In the genomic region with DNA sequence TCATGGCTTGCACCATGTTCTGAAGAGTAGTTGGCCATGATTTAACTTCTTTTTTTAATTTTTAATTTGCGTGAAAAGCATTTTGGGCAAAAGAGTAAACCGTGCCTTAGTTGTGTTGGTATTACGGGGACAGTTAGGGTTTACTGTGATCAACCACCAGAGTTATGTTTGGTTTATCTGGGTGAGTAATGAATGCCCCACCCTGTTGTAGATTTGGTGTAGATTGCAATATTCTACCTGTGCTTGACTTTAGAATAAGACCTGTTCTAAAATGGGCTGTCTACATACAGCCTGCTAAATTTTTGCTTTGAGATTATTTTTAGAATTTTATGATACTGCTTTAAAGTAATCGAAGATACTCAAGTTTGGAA, we compare ENCODE assay signal across 8 cellular contexts. TPM values are rescaled to one million over a fixed set of nuclear protein-coding genes. Genes with fewer than 3 reads are reported as not detected.
DNase-seq lines count a peak whose midpoint lies in the region; ATAC-seq and TF ChIP-seq lines count a peak whose summit lies in the region.

No MANE protein-coding gene starts in this region.

- H3K4me1 Mint-ChIP-seq in IgD-negative memory B cell: peaks cover 30 to 36% (median 35%) of the 10 kb centered on the region in 3 donors
- H3K4me1 Mint-ChIP-seq in mesothelial cell of epicardium: peaks cover 36% of the 10 kb centered on the region

- no peaks in the 10 kb centered on the region; the same call in 1 of the 2 replicates for H3K27me3 ChIP-seq in BE2C
- H3K27me3 ChIP-seq in brain microvascular endothelial cell (replicated peaks): no peaks in the 10 kb centered on the region

- H3K27ac Mint-ChIP-seq in IgD-negative memory B cell: peak overlapping the region; percentile 93 to 98 (median 97)
- peak overlapping the region; percentile 95 for H3K27ac Mint-ChIP-seq in mesothelial cell of epicardium

- in situ Hi-C loops in brain microvascular endothelial cell (cut with HindIII; ENCODE audit: low pct_ligation_motif_present, low sequenced_read_pairs): no loop called here

- H3K36me3 Mint-ChIP-seq in IgD-negative memory B cell (peaks cover 2% of the 10 kb centered on the region), mesothelial cell of epicardium (peaks cover 3% of the 10 kb centered on the region)

- H3K9me3 Mint-ChIP-seq in IgD-negative memory B cell (no peaks in the 10 kb centered on the region), mesothelial cell of epicardium (no peaks in the 10 kb centered on the region)

- peak overlapping the region; percentile 82 for H3K4me3 ChIP-seq in BE2C (ENCODE audit: low read depth, low read length)
- H3K4me3 ChIP-seq in brain microvascular endothelial cell (ENCODE audit: low read depth, low read length): peak overlapping the region; percentile 78

- peak overlapping the region; percentile 90 to 99 (median 98) for H3K4me3 Mint-ChIP-seq in IgD-negative memory B cell
- H3K4me3 Mint-ChIP-seq in mesothelial cell of epicardium: peak overlapping the region; percentile 91

- no peak for ATAC-seq in HG02623 (IDR thresholded peaks at IDR 0.05; ENCODE audit: unreplicated experiment)
- ATAC-seq in GM19324 (IDR thresholded peaks at IDR 0.05; ENCODE audit: low FRiP score, unreplicated experiment): no peak
- ATAC-seq in HG02763 (IDR thresholded peaks at IDR 0.05; ENCODE audit: unreplicated experiment): no peak

- DNase-seq in BE2C (no peak), brain microvascular endothelial cell (no peak), mesothelial cell of epicardium (ENCODE audit: low spot score in 2 of 2, unreplicated experiment in 2 of 2) (no peak), NCI-H748 (lab: John Stamatoyannopoulos, UW; ENCODE audit: unreplicated experiment) (no peak)

- no peak for TF ChIP-seq CTCF in BE2C (IDR thresholded peaks at IDR 0.05; ENCODE audit: low read depth, low read length)
- TF ChIP-seq CTCF in brain microvascular endothelial cell (IDR thresholded peaks at IDR 0.05; ENCODE audit: low read depth, low read length, missing control alignments): no peak
- no peak for TF ChIP-seq CTCF in mesothelial cell of epicardium (IDR thresholded peaks at IDR 0.05; ENCODE audit: unreplicated experiment)

- no peaks in the 10 kb centered on the region; the same call in 1 of the 2 replicates for H3K4me1 ChIP-seq in BE2C

- H3K9me3 ChIP-seq in BE2C: no peaks in the 10 kb centered on the region

- H3K27ac ChIP-seq in brain microvascular endothelial cell: peak overlapping the region; percentile 4

- peaks cover 3% of the 10 kb centered on the region for H3K27me3 Mint-ChIP-seq in IgD-negative memory B cell
- no peaks in the 10 kb centered on the region for H3K27me3 Mint-ChIP-seq in mesothelial cell of epicardium (ENCODE audit: low read depth)

- H3K36me3 ChIP-seq in BE2C: no peaks in the 10 kb centered on the region
- no peaks in the 10 kb centered on the region for H3K36me3 ChIP-seq in brain microvascular endothelial cell (replicated peaks)

RNA-seq across cellular contexts. Expression of gene USP25, which starts 1.4 kb away (rescaled TPM):
- 4.5 TPM for polyA plus RNA-seq in BE2C (2012; ENCODE audit: insufficient read depth, insufficient read length, low read depth)
- 7.4 TPM for polyA plus RNA-seq in IgD-negative memory B cell
- total RNA-seq in mesothelial cell of epicardium: 82.8 to 89.2 TPM (median 88.1 TPM) in 3 replicates
